ENCODE assay signal across 1 cellular context in genomic region chr1:13828454-13829151, GRCh38.
TF ChIP-seq lines count a peak whose summit lies in the region.

No MANE protein-coding gene starts in this region.

TF ChIP-seq in K562, 482 proteins besides CTCF, POLR2A, EP300 and RAD21 (continued from another document):
- TF ChIP-seq HDAC2 (IDR thresholded peaks at IDR 0.05) (no peak), ZNF24 (IDR thresholded peaks at IDR 0.05) (no peak), MXI1 (IDR thresholded peaks at IDR 0.05; ENCODE audit: low read depth, low read length) (no peak), ZNF696 (CRISPR knock-in tag; conservative IDR thresholded peaks at IDR 0.05) (no peak), CBX5 (IDR thresholded peaks at IDR 0.05; ENCODE audit: borderline replicate concordance, low read depth) (no peak), TGIF2 (CRISPR knock-in tag; IDR thresholded peaks at IDR 0.05) (no peak), CTBP1 (IDR thresholded peaks at IDR 0.05; ENCODE audit: borderline replicate concordance) (peak; percentile 39; the same call in 1 of the 2 replicates), DEAF1 (CRISPR knock-in tag; IDR thresholded peaks at IDR 0.05) (peak; percentile 31; the same call in 1 of the 2 replicates), DACH1 (IDR thresholded peaks at IDR 0.05; ENCODE audit: partially characterized antibody) (no peak), EHMT2 (IDR thresholded peaks at IDR 0.05) (peak; percentile 45; the same call in 1 of the 2 replicates), HIVEP1 (CRISPR knock-in tag; IDR thresholded peaks at IDR 0.05) (no peak), ZNF707 (CRISPR knock-in tag; conservative IDR thresholded peaks at IDR 0.05) (no peak), TCFL5 (CRISPR knock-in tag; conservative IDR thresholded peaks at IDR 0.05) (no peak), OTX1 (CRISPR knock-in tag; IDR thresholded peaks at IDR 0.05) (no peak), NFIX (CRISPR knock-in tag; IDR thresholded peaks at IDR 0.05; ENCODE audit: low read depth) (no peak), COPS2 (conservative IDR thresholded peaks at IDR 0.05) (no peak), ZNF140 (CRISPR knock-in tag; IDR thresholded peaks at IDR 0.05) (no peak), CGGBP1 (CRISPR knock-in tag; IDR thresholded peaks at IDR 0.05) (no peak), RB1 (IDR thresholded peaks at IDR 0.05; ENCODE audit: low read depth) (0 out of 2 replicates have a peak, but pooled peaks have one; percentile 20), POU5F1 (IDR thresholded peaks at IDR 0.05; ENCODE audit: borderline replicate concordance, low read depth, low read length, partially characterized antibody) (no peak), ZNF318 (IDR thresholded peaks at IDR 0.05; ENCODE audit: borderline replicate concordance in 1 of 2, low read depth in 1 of 2) (no peak), NUFIP1 (IDR thresholded peaks at IDR 0.05; ENCODE audit: partially characterized antibody) (no peak), MAX (CRISPR knock-in tag; IDR thresholded peaks at IDR 0.05) (no peak), SREBF2 (CRISPR knock-in tag; IDR thresholded peaks at IDR 0.05) (no peak), ID3 (CRISPR knock-in tag; IDR thresholded peaks at IDR 0.05) (no peak), ID3 (tag; IDR thresholded peaks at IDR 0.05) (no peak), RUNX1 (IDR thresholded peaks at IDR 0.05; ENCODE audit: low read depth) (no peak), NEUROD1 (IDR thresholded peaks at IDR 0.05; ENCODE audit: borderline replicate concordance, low read depth, low read length, partially characterized antibody) (no peak), CHCHD3 (CRISPR knock-in tag; IDR thresholded peaks at IDR 0.05) (no peak), GTF2E2 (tag; IDR thresholded peaks at IDR 0.05) (no peak), MCM5 (IDR thresholded peaks at IDR 0.05; ENCODE audit: low read depth) (no peak), ZNF57 (CRISPR knock-in tag; IDR thresholded peaks at IDR 0.05) (no peak), FOXK1 (CRISPR knock-in tag; IDR thresholded peaks at IDR 0.05; ENCODE audit: borderline replicate concordance) (no peak), THRB (CRISPR knock-in tag; conservative IDR thresholded peaks at IDR 0.05) (no peak), DNMT1 (IDR thresholded peaks at IDR 0.05) (no peak), E2F1 (CRISPR knock-in tag; IDR thresholded peaks at IDR 0.05) (no peak), SMC3 (conservative IDR thresholded peaks at IDR 0.05; ENCODE audit: insufficient read depth, low read depth, low read length) (peak; percentile 70), E2F8 (IDR thresholded peaks at IDR 0.05; ENCODE audit: low read depth, partially characterized antibody) (no peak), ARID4B (CRISPR knock-in tag; IDR thresholded peaks at IDR 0.05) (no peak), SUPT5H (IDR thresholded peaks at IDR 0.05) (no peak), ETV1 (tag; conservative IDR thresholded peaks at IDR 0.05; ENCODE audit: low read depth) (peak; percentile 63), SRSF9 (IDR thresholded peaks at IDR 0.05; ENCODE audit: borderline replicate concordance, low read depth, low read length) (no peak), CC2D1A (IDR thresholded peaks at IDR 0.05) (peak; percentile 38; the same call in 1 of the 2 replicates), SMAD4 (CRISPR knock-in tag; conservative IDR thresholded peaks at IDR 0.05) (no peak), JUND (IDR thresholded peaks at IDR 0.05; ENCODE audit: borderline replicate concordance, low read depth, low read length) (0 out of 2 replicates have a peak, but pooled peaks have one; percentile 10), JUND (tag; IDR thresholded peaks at IDR 0.05; ENCODE audit: borderline replicate concordance, low read depth, low read length) (no peak), LEF1 (IDR thresholded peaks at IDR 0.05) (no peak), DDX20 (tag; IDR thresholded peaks at IDR 0.05; ENCODE audit: low read depth) (no peak)
